ENCODE assay signal across 24 cellular contexts in genomic region chr5:123871373-123871772, GRCh38.
"Had no signal": no experiment of that assay in that cellular context is flagged by ENCODE, and none has a peak within 500 bp of the region (broad histone marks: within the 10 kb centered on the region; RNA-seq: fewer than 3 reads in every experiment).

No MANE protein-coding gene starts in this region.

- H2AFZ ChIP-seq: hepatocyte had no signal

- H3K27me3 Mint-ChIP-seq: progenitor cell of endocrine pancreas; stimulated activated naive CD8-positive, alpha-beta T cell treated with anti-CD3 and anti-CD28 coated beads, Interleukin-15, Interleukin-2, amounts not matched to agents 100 ng/mL and 50 ng/mL, for 24 hours had no signal

- ATAC-seq: heart right ventricle; natural killer cell; right cardiac atrium; sciatic nerve; stimulated activated naive B cell treated with anti-CD40 and anti-IgM and Interleukin-4, amounts not matched to agents 10 μg/mL and 1 μg/mL and 100 μg/mL, for 72 hours; upper lobe of right lung had no signal

- H3K9me3 ChIP-seq: heart right ventricle, left ventricle myocardium inferior, ovary, suprapubic skin, thoracic aorta, tibial artery, upper lobe of right lung had no signal

- H3K27ac Mint-ChIP-seq: naive B cell; natural killer cell; progenitor cell of endocrine pancreas; stimulated activated naive B cell treated with anti-CD40 and anti-IgM and Interleukin-4, amounts not matched to agents 10 μg/mL and 1 μg/mL and 100 μg/mL, for 72 hours; stimulated activated naive CD8-positive, alpha-beta T cell treated with anti-CD3 and anti-CD28 coated beads, Interleukin-15, Interleukin-2, amounts not matched to agents 100 ng/mL and 50 ng/mL, for 24 hours had no signal

- H3K36me3 Mint-ChIP-seq: natural killer cell; stimulated activated naive B cell treated with anti-CD40 and anti-IgM and Interleukin-4, amounts not matched to agents 10 μg/mL and 1 μg/mL and 100 μg/mL, for 72 hours had no signal

- H3K4me1 ChIP-seq: tibial artery had no signal

- H3K9me3 Mint-ChIP-seq: stimulated activated naive B cell treated with anti-CD40 and anti-IgM and Interleukin-4, amounts not matched to agents 10 μg/mL and 1 μg/mL and 100 μg/mL, for 72 hours; stimulated activated naive CD8-positive, alpha-beta T cell treated with anti-CD3 and anti-CD28 coated beads, Interleukin-15, Interleukin-2, amounts not matched to agents 100 ng/mL and 50 ng/mL, for 24 hours had no signal

- H3K27me3 ChIP-seq: heart right ventricle, hepatocyte, ovary, suprapubic skin, tibial artery, upper lobe of right lung had no signal

- H3K4me2 ChIP-seq: hepatocyte had no signal

- H3K4me1 Mint-ChIP-seq: natural killer cell had no signal

- H3K4me3 Mint-ChIP-seq: naive B cell; natural killer cell; stimulated activated naive B cell treated with anti-CD40 and anti-IgM and Interleukin-4, amounts not matched to agents 10 μg/mL and 1 μg/mL and 100 μg/mL, for 72 hours; stimulated activated naive CD8-positive, alpha-beta T cell treated with anti-CD3 and anti-CD28 coated beads, Interleukin-15, Interleukin-2, amounts not matched to agents 100 ng/mL and 50 ng/mL, for 24 hours had no signal

- H3K36me3 ChIP-seq: heart right ventricle, left ventricle myocardium inferior, ovary, suprapubic skin, thoracic aorta, tibial artery, upper lobe of right lung had no signal

- H3K27ac ChIP-seq: heart right ventricle, hepatocyte, left ventricle myocardium inferior, ovary, skin epidermis, suprapubic skin, thoracic aorta, tibial artery, upper lobe of right lung had no signal

- DNase-seq: heart right ventricle; islet precursor cell; left ventricle myocardium inferior; naive B cell; natural killer cell; ovary; retina; right cardiac atrium; stimulated activated CD4-positive, alpha-beta T cell treated with anti-CD3 and anti-CD28 coated beads, Interleukin-12 subunit alpha, Interleukin-12 subunit beta, amount 100 ng/mL, for 4 hours; stimulated activated CD4-positive, alpha-beta T cell treated with anti-CD3 and anti-CD28 coated beads, Interleukin-15, amount 100 ng/mL, for 24 hours; stimulated activated CD4-positive, alpha-beta T cell treated with anti-CD3 and anti-CD28 coated beads, Interleukin-2, amount 100 ng/mL, for 24 hours; stimulated activated CD4-positive, alpha-beta T cell treated with anti-CD3 and anti-CD28 coated beads, Interleukin-4, amount 100 ng/mL, for 1 hour; stimulated activated naive B cell treated with anti-CD40 and anti-IgM and Interleukin-4, amounts not matched to agents 10 μg/mL and 1 μg/mL and 100 μg/mL, for 72 hours; tibial artery; trophoblast cell; upper lobe of right lung had no signal

- H3K4me3 ChIP-seq: heart right ventricle, hepatocyte, left ventricle myocardium inferior, lung, ovary, skin epidermis, suprapubic skin, thoracic aorta, tibial artery, upper lobe of right lung had no signal
